Comparison of ENCODE assay signal across 8 cellular contexts in the genomic region with DNA sequence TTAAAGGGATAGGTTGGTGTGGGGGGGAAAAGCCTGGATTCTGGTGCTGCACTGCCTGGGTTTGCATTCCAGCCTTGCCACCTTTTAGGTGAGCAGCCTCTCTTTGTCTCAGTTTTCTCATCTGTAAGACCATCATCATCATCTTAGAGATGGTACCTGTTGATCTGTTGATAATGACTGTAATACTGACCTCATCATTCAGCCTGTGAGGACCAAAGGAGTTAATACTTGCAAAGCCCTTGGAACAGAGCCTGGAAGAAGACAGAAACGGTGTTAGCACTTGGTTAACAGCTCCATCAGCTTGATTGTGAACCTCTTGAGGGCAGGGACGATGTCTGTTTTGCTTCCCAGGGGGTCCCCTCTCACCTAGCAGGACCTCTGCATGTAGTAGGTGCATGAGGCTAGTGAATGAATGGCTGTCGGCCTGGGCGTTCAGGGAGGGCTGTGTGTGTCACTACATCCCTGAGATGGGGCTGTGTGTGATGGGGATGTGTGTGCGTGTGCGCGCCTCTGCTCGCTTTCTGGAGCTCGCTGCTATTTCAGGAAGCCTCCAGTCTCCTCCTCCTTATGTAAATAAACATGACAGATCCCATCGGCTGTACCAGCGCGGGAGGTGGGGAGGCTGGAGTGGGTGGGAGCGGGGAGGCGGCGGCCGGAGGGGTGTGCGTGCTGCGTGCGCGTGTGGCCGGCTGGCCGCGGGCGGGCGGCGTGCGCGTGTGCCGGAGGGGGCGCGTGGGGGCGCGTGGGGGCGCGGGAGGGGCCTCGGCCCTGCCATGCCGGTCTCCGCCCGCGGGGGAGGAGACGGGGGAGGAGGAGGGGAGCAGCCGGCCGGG.
DNase-seq lines count a peak whose midpoint lies in the region; ATAC-seq and TF ChIP-seq lines count a peak whose summit lies in the region.

No MANE protein-coding gene starts in this region.

- ATAC-seq in activated T-cell treated with anti-CD3 and anti-CD28 coated beads, Interleukin-2, amount 50 U/mL, for 4 hours: peak; percentile 60 to 66
- ATAC-seq in activated naive CD8-positive, alpha-beta T cell treated with anti-CD3 and anti-CD28 coated beads, Interleukin-2, amount 10 ng/mL, durations not matched to agents 7 days and 5 days (ENCODE audit: low read depth): peak; percentile 46
- ATAC-seq in Right ventricle myocardium superior (ENCODE audit: poor library complexity): peak; percentile 72
- no peak for ATAC-seq in GM19463 (IDR thresholded peaks at IDR 0.05; ENCODE audit: unreplicated experiment)
- ATAC-seq in GM19397 (IDR thresholded peaks at IDR 0.05; ENCODE audit: unreplicated experiment): no peak

- POLR2A ChIA-PET in activated naive CD8-positive, alpha-beta T cell treated with anti-CD3 and anti-CD28 coated beads, Interleukin-2, amount 10 ng/mL, durations not matched to agents 7 days and 5 days (lab: Charles Lee): interaction anchor here (0.6 to 1.2 kb wide), 3 partner anchors 9 to 369 kb away, joined by 3 to 11 read pairs (median 4); no protein-coding TSS in a partner anchor

- no peak for DNase-seq in activated T-cell treated with anti-CD3 and anti-CD28 coated beads, Interleukin-2, amount 50 U/mL, for 4 hours
- DNase-seq in activated T-cell treated with anti-CD3 and anti-CD28 coated beads, Interleukin-2, amount 50 U/mL, for 1 hour: no peak
- DNase-seq in NCI-H510A treated with DMSO at 0.1 percent for 48 hours (lab: John Stamatoyannopoulos, UW) (peak; percentile 66), Right ventricle myocardium superior (peak; percentile 61)
- DNase-seq in activated naive CD8-positive, alpha-beta T cell treated with anti-CD3 and anti-CD28 coated beads, Interleukin-2, amount 10 ng/mL, durations not matched to agents 7 days and 5 days: no peak

- H3K27ac Mint-ChIP-seq in activated naive CD8-positive, alpha-beta T cell treated with anti-CD3 and anti-CD28 coated beads, Interleukin-2, amount 10 ng/mL, durations not matched to agents 7 days and 5 days: no peak overlapping the region

- H3K36me3 ChIP-seq in parathyroid adenoma (ENCODE audit: control insufficient read depth, insufficient read depth, low read length): no peaks in the 10 kb centered on the region

- no peak overlapping the region for H3K4me3 ChIP-seq in parathyroid adenoma (ENCODE audit: low read depth, low read length)

- peaks cover 9% of the 10 kb centered on the region for H3K79me2 ChIP-seq in parathyroid adenoma

- no peak for TF ChIP-seq CTCF in parathyroid adenoma (IDR thresholded peaks at IDR 0.05)

- H2AFZ ChIP-seq in parathyroid adenoma: peak overlapping the region; percentile 75

- H3K9me3 Mint-ChIP-seq in activated T-cell treated with anti-CD3 and anti-CD28 coated beads, Interleukin-2, amount 50 U/mL, for 4 hours: no peaks in the 10 kb centered on the region
- no peaks in the 10 kb centered on the region for H3K9me3 Mint-ChIP-seq in activated naive CD8-positive, alpha-beta T cell treated with anti-CD3 and anti-CD28 coated beads, Interleukin-2, amount 10 ng/mL, durations not matched to agents 7 days and 5 days

- H3K27me3 Mint-ChIP-seq in activated T-cell treated with anti-CD3 and anti-CD28 coated beads, Interleukin-2, amount 50 U/mL, for 4 hours (ENCODE audit: low read depth): peaks cover 26% of the 10 kb centered on the region
- peaks cover 29% of the 10 kb centered on the region for H3K27me3 Mint-ChIP-seq in activated naive CD8-positive, alpha-beta T cell treated with anti-CD3 and anti-CD28 coated beads, Interleukin-2, amount 10 ng/mL, durations not matched to agents 7 days and 5 days

- peaks cover 22% of the 10 kb centered on the region for H3K4me1 ChIP-seq in parathyroid adenoma

- H3K36me3 Mint-ChIP-seq in activated T-cell treated with anti-CD3 and anti-CD28 coated beads, Interleukin-2, amount 50 U/mL, for 4 hours (ENCODE audit: insufficient read depth): no peaks in the 10 kb centered on the region
- no peaks in the 10 kb centered on the region for H3K36me3 Mint-ChIP-seq in activated naive CD8-positive, alpha-beta T cell treated with anti-CD3 and anti-CD28 coated beads, Interleukin-2, amount 10 ng/mL, durations not matched to agents 7 days and 5 days

- peak overlapping the region; percentile 63 for H3K4me3 Mint-ChIP-seq in activated T-cell treated with anti-CD3 and anti-CD28 coated beads, Interleukin-2, amount 50 U/mL, for 4 hours
- peak overlapping the region; percentile 64 for H3K4me3 Mint-ChIP-seq in activated naive CD8-positive, alpha-beta T cell treated with anti-CD3 and anti-CD28 coated beads, Interleukin-2, amount 10 ng/mL, durations not matched to agents 7 days and 5 days

- peaks cover 17% of the 10 kb centered on the region for H3K4me1 Mint-ChIP-seq in activated T-cell treated with anti-CD3 and anti-CD28 coated beads, Interleukin-2, amount 50 U/mL, for 4 hours (ENCODE audit: low read depth)
- peaks cover 19% of the 10 kb centered on the region for H3K4me1 Mint-ChIP-seq in activated naive CD8-positive, alpha-beta T cell treated with anti-CD3 and anti-CD28 coated beads, Interleukin-2, amount 10 ng/mL, durations not matched to agents 7 days and 5 days

- intact Hi-C loops in Right ventricle myocardium superior (cut with DNase I): no loop called here

- H3K27ac ChIP-seq in parathyroid adenoma: peak overlapping the region; percentile 41

- no peaks in the 10 kb centered on the region for H3K27me3 ChIP-seq in parathyroid adenoma (ENCODE audit: control insufficient read depth, insufficient read depth, low read length)

- H3K9ac ChIP-seq in parathyroid adenoma: no peak overlapping the region

- no peaks in the 10 kb centered on the region for H3K9me3 ChIP-seq in parathyroid adenoma (ENCODE audit: control insufficient read depth, low read length)

- peak overlapping the region; percentile 69 for H3K4me2 ChIP-seq in parathyroid adenoma (ENCODE audit: low read length)

Comparison
In these comparisons a context has a peak if more than half of its experiments do, and no peak if none do; other contexts are left out.
1. ATAC-seq: peak in activated T-cell treated with anti-CD3 and anti-CD28 coated beads, Interleukin-2, amount 50 U/mL, for 4 hours (2 of 2), activated naive CD8-positive, alpha-beta T cell treated with anti-CD3 and anti-CD28 coated beads, Interleukin-2, amount 10 ng/mL, durations not matched to agents 7 days and 5 days (single experiment) and Right ventricle myocardium superior (single experiment); none in GM19463 (single experiment) and GM19397 (single experiment).
2. DNase-seq: peak in NCI-H510A treated with DMSO at 0.1 percent for 48 hours (single experiment) and Right ventricle myocardium superior (single experiment); none in activated T-cell treated with anti-CD3 and anti-CD28 coated beads, Interleukin-2, amount 50 U/mL, for 4 hours (single experiment), activated T-cell treated with anti-CD3 and anti-CD28 coated beads, Interleukin-2, amount 50 U/mL, for 1 hour (single experiment) and activated naive CD8-positive, alpha-beta T cell treated with anti-CD3 and anti-CD28 coated beads, Interleukin-2, amount 10 ng/mL, durations not matched to agents 7 days and 5 days (single experiment).